ENCODE assay signal across 18 cellular contexts in genomic region chr4:39574946-39575345, GRCh38. TPM values are rescaled to one million over a fixed set of nuclear protein-coding genes. Genes with fewer than 3 reads are reported as not detected.
DNase-seq lines count a peak whose midpoint lies in the region; TF ChIP-seq lines count a peak whose summit lies in the region.
"Had no signal": no experiment of that assay in that cellular context is flagged by ENCODE, and none has a peak within 500 bp of the region (broad histone marks: within the 10 kb centered on the region; RNA-seq: fewer than 3 reads in every experiment).

No MANE protein-coding gene starts in this region.

- no peak overlapping the region for H3K4me3 Mint-ChIP-seq in activated naive CD4-positive, alpha-beta T cell treated with anti-CD3 and anti-CD28 coated beads, Interleukin-2, amount 10 ng/mL, durations not matched to agents 7 days and 5 days

- H3K27me3 ChIP-seq in GM23248 (replicated peaks; ENCODE audit: insufficient read depth) (no peaks in the 10 kb centered on the region), trophoblast cell (ENCODE audit: insufficient read depth, low read length) (no peaks in the 10 kb centered on the region)
- H3K27me3 ChIP-seq: BLaER1 treated with 17β-estradiol and CSF1 and Interleukin-3, amounts not matched to agents 10 nM and 100 nM; Peyer's patch had no signal

- H3K27me3 Mint-ChIP-seq in activated naive CD4-positive, alpha-beta T cell treated with anti-CD3 and anti-CD28 coated beads, Interleukin-2, amount 10 ng/mL, durations not matched to agents 7 days and 5 days = no peaks in the 10 kb centered on the region
- H3K27me3 Mint-ChIP-seq: IgD-negative memory B cell had no signal

- no peaks in the 10 kb centered on the region for H4K20me1 ChIP-seq in GM23248 (ENCODE audit: insufficient read depth)
- H4K20me1 ChIP-seq: BLaER1 treated with 17β-estradiol and CSF1 and Interleukin-3, amounts not matched to agents 10 nM and 100 nM had no signal

- H3K9me3 ChIP-seq in GM23248 (ENCODE audit: low read depth) = no peaks in the 10 kb centered on the region
- H3K9me3 ChIP-seq in trophoblast cell (ENCODE audit: insufficient read depth, low read depth, low read length) = no peaks in the 10 kb centered on the region
- H3K9me3 ChIP-seq: BLaER1 treated with 17β-estradiol and CSF1 and Interleukin-3, amounts not matched to agents 10 nM and 100 nM; Peyer's patch had no signal

- no peaks in the 10 kb centered on the region for H3K9me3 Mint-ChIP-seq in activated naive CD4-positive, alpha-beta T cell treated with anti-CD3 and anti-CD28 coated beads, Interleukin-2, amount 10 ng/mL, durations not matched to agents 7 days and 5 days
- H3K9me3 Mint-ChIP-seq: IgD-negative memory B cell had no signal

- no peak overlapping the region for H3K4ac ChIP-seq in trophoblast cell (ENCODE audit: low read depth, low read length)

- H3K27ac Mint-ChIP-seq in activated naive CD4-positive, alpha-beta T cell treated with anti-CD3 and anti-CD28 coated beads, Interleukin-2, amount 10 ng/mL, durations not matched to agents 7 days and 5 days = no peak overlapping the region

- H3K36me3 ChIP-seq in GM23248 (ENCODE audit: low read depth) (no peaks in the 10 kb centered on the region; the same call in 1 of the 2 replicates), trophoblast cell (ENCODE audit: control insufficient read depth in 1 of 2, insufficient read depth in 2 of 2, low read length in 2 of 2) (peaks cover 2% of the 10 kb centered on the region in 2 experiments)

- TF ChIP-seq CTCF in choroid plexus epithelial cell (conservative IDR thresholded peaks at IDR 0.05; ENCODE audit: low read depth, low read length) = no peak

- H4K12ac ChIP-seq in trophoblast cell (ENCODE audit: low read depth, low read length) = no peak overlapping the region

- H2BK5ac ChIP-seq in trophoblast cell (ENCODE audit: low read depth, low read length, poor library complexity) = no peak overlapping the region

- no peak overlapping the region for H3K4me3 ChIP-seq in GM23248
- no peak overlapping the region for H3K4me3 ChIP-seq in choroid plexus epithelial cell (ENCODE audit: low read depth, low read length)
- no peak overlapping the region for H3K4me3 ChIP-seq in trophoblast cell (ENCODE audit: low read depth, low read length)
- H3K4me3 ChIP-seq: BLaER1 treated with 17β-estradiol and CSF1 and Interleukin-3, amounts not matched to agents 10 nM and 100 nM; Peyer's patch had no signal

- no peak overlapping the region for H3K9ac ChIP-seq in GM23248
- no peak overlapping the region for H3K9ac ChIP-seq in trophoblast cell (ENCODE audit: low read length)
- H3K9ac ChIP-seq: BLaER1 treated with 17β-estradiol and CSF1 and Interleukin-3, amounts not matched to agents 10 nM and 100 nM had no signal

- peaks cover 4% of the 10 kb centered on the region for H3K4me1 ChIP-seq in GM23248 (ENCODE audit: insufficient read depth)
- H3K4me1 ChIP-seq in trophoblast cell (ENCODE audit: control insufficient read depth in 1 of 2, insufficient read depth in 2 of 2, low read length in 2 of 2) = no peaks in the 10 kb centered on the region
- H3K4me1 ChIP-seq: BLaER1 treated with 17β-estradiol and CSF1 and Interleukin-3, amounts not matched to agents 10 nM and 100 nM had no signal

- 83 to 87% methylated on average over 5 of the region's 5 CpGs for WGBS in GM23248 (ENCODE audit: low coverage in 1 of 2, low lambda C conversion rate in 2 of 2, missing lambda C conversion rate in 2 of 2), 2 experiments
- WGBS in trophoblast cell (ENCODE audit: extremely low coverage, insufficient coverage, insufficient read length) = no CpG with 5 or more reads among the region's 5 CpGs

- H2AFZ ChIP-seq in GM23248 = no peak overlapping the region
- H2AFZ ChIP-seq in trophoblast cell (ENCODE audit: insufficient read depth, low read length, poor library complexity) = no peak overlapping the region

- H3F3A ChIP-seq in GM23248 (ENCODE audit: insufficient read depth) = peaks cover 6% of the 10 kb centered on the region

- DNase-seq in GM23248 (peak; percentile 34), MV-4-11 (lab: John Stamatoyannopoulos, UW) (peak; percentile 32), choroid plexus epithelial cell (ENCODE audit: low read depth) (peak; percentile 13), trophoblast cell (peak; percentile 9 to 32), C1 segment of cervical spinal cord (lab: John Stamatoyannopoulos, UW) (no peak), NCI-H345 (lab: John Stamatoyannopoulos, UW) (no peak)
- DNase-seq in activated naive CD4-positive, alpha-beta T cell treated with anti-CD3 and anti-CD28 coated beads, Interleukin-2, amount 10 ng/mL, durations not matched to agents 7 days and 5 days = no peak
- DNase-seq: DMS 273 treated with DMSO at 0.1 percent for 48 hours, EL, HCEC 1CT, NCI-H1092 treated with DMSO at 0.1 percent for 48 hours, NCI-H1694 treated with DMSO at 0.1 percent for 48 hours, NCI-H446 treated with DMSO at 0.1 percent for 48 hours, NCI-H774, Peyer's patch, SHP77 had no signal

- H3K18ac ChIP-seq in trophoblast cell (ENCODE audit: low read length) = no peak overlapping the region

- H3K79me2 ChIP-seq in GM23248 (ENCODE audit: insufficient read depth) (peaks cover 26% of the 10 kb centered on the region), trophoblast cell (ENCODE audit: control insufficient read depth, insufficient read depth, low read length, poor library complexity) (no peaks in the 10 kb centered on the region)

- no peaks in the 10 kb centered on the region for H3K9me2 ChIP-seq in GM23248 (ENCODE audit: insufficient read depth)

- H4K91ac ChIP-seq in trophoblast cell (ENCODE audit: low read depth, low read length) = no peak overlapping the region

- no peaks in the 10 kb centered on the region for H3K79me1 ChIP-seq in trophoblast cell (ENCODE audit: low read length)

- H4K8ac ChIP-seq in trophoblast cell (ENCODE audit: low read depth, low read length) = no peak overlapping the region

- no peak overlapping the region for H2BK120ac ChIP-seq in trophoblast cell (ENCODE audit: insufficient read depth, low read length, poor library complexity)

- H2AK5ac ChIP-seq in trophoblast cell (ENCODE audit: low read length) = no peak overlapping the region

- in situ Hi-C loops in GM23248 (cut with MboI) = no loop called here

- H2BK12ac ChIP-seq in trophoblast cell (ENCODE audit: low read length) = no peak overlapping the region

- CTCF ChIA-PET in activated naive CD4-positive, alpha-beta T cell treated with anti-CD3 and anti-CD28 coated beads, Interleukin-2, amount 10 ng/mL, durations not matched to agents 7 days and 5 days (lab: Charles Lee) = no interaction called here

- no peak overlapping the region for H3K23ac ChIP-seq in trophoblast cell (ENCODE audit: low read length)

- no peak overlapping the region for H3K27ac ChIP-seq in GM23248
- H3K27ac ChIP-seq in trophoblast cell (ENCODE audit: low read depth, low read length) = no peak overlapping the region
- H3K27ac ChIP-seq: BLaER1 treated with 17β-estradiol and CSF1 and Interleukin-3, amounts not matched to agents 10 nM and 100 nM; Peyer's patch had no signal

- no peak overlapping the region for H3K4me2 ChIP-seq in GM23248 (ENCODE audit: unreplicated experiment)
- no peak overlapping the region for H3K4me2 ChIP-seq in trophoblast cell (ENCODE audit: low read length)
- H3K4me2 ChIP-seq: BLaER1 treated with 17β-estradiol and CSF1 and Interleukin-3, amounts not matched to agents 10 nM and 100 nM had no signal

- no peaks in the 10 kb centered on the region for H3K36me3 Mint-ChIP-seq in activated naive CD4-positive, alpha-beta T cell treated with anti-CD3 and anti-CD28 coated beads, Interleukin-2, amount 10 ng/mL, durations not matched to agents 7 days and 5 days
- H3K36me3 Mint-ChIP-seq: IgD-negative memory B cell had no signal

- no peak overlapping the region for H3K14ac ChIP-seq in trophoblast cell (ENCODE audit: low read length)

- H3K4me1 Mint-ChIP-seq in activated naive CD4-positive, alpha-beta T cell treated with anti-CD3 and anti-CD28 coated beads, Interleukin-2, amount 10 ng/mL, durations not matched to agents 7 days and 5 days = no peaks in the 10 kb centered on the region

RNA-seq across cellular contexts. Expression of gene UGDH, which starts 47.7 kb away (rescaled TPM):
- 197 and 263 TPM in 2 replicates for total RNA-seq in GM23248 (2014; rRNA removed; shearing (Covaris generic))
- 140 and 154 TPM in 2 replicates for polyA plus RNA-seq in GM23248 (2016; fragmentation: Nextera tagmentation; extraction: Ambion mirVana)
- polyA plus RNA-seq in trophoblast cell (2013) = 54.3 and 60.5 TPM in 2 replicates

Comparison
In these comparisons a context has a peak if more than half of its experiments do, and no peak if none do; other contexts are left out.
1. DNase-seq: peak in GM23248 (single experiment), MV-4-11 (single experiment), choroid plexus epithelial cell (single experiment) and trophoblast cell (2 of 2); none in activated naive CD4-positive, alpha-beta T cell treated with anti-CD3 and anti-CD28 coated beads, Interleukin-2, amount 10 ng/mL, durations not matched to agents 7 days and 5 days (single experiment), C1 segment of cervical spinal cord (0 of 14) and NCI-H345 (single experiment).